Comparison of ENCODE assay signal across 9 cellular contexts in the genomic region with DNA sequence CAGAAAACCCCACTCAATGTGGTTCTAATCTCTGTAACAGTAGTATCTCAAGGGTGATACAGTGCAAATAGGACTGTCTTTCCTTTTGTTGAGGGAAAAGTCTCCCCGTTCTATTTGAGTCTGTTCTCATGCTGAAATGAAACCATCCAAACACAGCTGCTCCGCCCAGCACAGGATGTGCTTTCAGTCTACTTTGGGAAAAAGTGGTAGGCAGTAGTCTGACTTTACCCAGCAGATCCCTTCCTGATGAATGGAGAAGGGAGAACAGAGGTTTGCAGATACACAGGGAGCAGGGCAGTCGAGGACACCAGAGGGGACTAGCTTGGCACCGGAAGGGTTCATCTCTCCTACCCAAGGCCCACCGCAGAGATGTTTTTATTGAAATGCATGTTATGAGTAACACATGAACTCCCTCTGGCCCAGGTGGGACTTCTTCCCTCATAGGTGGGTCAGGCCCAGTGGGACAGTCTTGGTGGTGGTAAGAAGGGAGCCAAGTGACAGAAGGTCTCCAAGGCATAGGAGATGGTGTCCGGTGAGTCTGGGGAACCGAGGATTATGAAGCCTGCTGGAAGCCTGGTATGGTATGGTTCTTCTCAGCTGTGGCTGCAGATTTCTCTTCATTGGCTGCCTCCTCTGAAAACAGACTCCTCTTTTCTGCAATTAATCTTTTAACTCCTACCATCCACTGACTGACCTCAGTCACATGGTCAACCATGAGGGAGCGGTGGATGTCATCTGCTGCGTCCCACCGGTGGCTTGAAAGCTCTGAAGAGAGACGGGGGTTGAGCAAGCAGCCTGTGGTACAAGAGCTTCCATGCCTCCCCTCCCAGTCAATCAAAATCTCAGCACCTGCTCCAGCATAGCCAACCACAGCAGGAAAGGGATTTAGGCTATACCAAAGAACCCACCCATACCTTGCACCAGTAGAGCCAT. TPM values are rescaled to one million over a fixed set of nuclear protein-coding genes. Genes with fewer than 3 reads are reported as not detected.
DNase-seq lines count a peak whose midpoint lies in the region.
"Had no signal": no experiment of that assay in that cellular context is flagged by ENCODE, and none has a peak within 500 bp of the region (broad histone marks: within the 10 kb centered on the region; RNA-seq: fewer than 3 reads in every experiment).

No MANE protein-coding gene starts in this region.

- H3K9me3 ChIP-seq in adipocyte (ENCODE audit: control insufficient read depth, low read length): no peaks in the 10 kb centered on the region
- no peaks in the 10 kb centered on the region for H3K9me3 ChIP-seq in mucosa of stomach (ENCODE audit: control insufficient read depth, low read length)

- no peak overlapping the region for H3K4me3 ChIP-seq in adipocyte (ENCODE audit: low read length)
- H3K4me3 ChIP-seq in mucosa of stomach (ENCODE audit: low read length): no peak overlapping the region

- H3K27me3 ChIP-seq in adipocyte (replicated peaks; ENCODE audit: control insufficient read depth, insufficient read depth, low read length) (no peaks in the 10 kb centered on the region), mucosa of stomach (ENCODE audit: control insufficient read depth, insufficient read depth, low read length) (no peaks in the 10 kb centered on the region)

- H3K9ac ChIP-seq in adipocyte (ENCODE audit: low read length): peak overlapping the region; percentile 91
- peak overlapping the region; percentile 48 for H3K9ac ChIP-seq in mucosa of stomach (ENCODE audit: low read length)

- peaks cover 45% of the 10 kb centered on the region for H3K4me1 ChIP-seq in adipocyte (ENCODE audit: control insufficient read depth, insufficient read depth, low read length)
- H3K4me1 ChIP-seq in mucosa of stomach (ENCODE audit: control insufficient read depth, insufficient read depth, low read length): peaks cover 44% of the 10 kb centered on the region

- DNase-seq in activated CD8-positive, alpha-beta memory T cell treated with anti-CD3 and anti-CD28 coated beads, Interleukin-2, amount 50 U/mL, for 48 hours: peak; percentile 43
- no peak for DNase-seq in activated CD8-positive, alpha-beta memory T cell treated with anti-CD3 and anti-CD28 coated beads, Interleukin-2, amount 50 U/mL, for 4 hours
- DNase-seq in adipocyte (ENCODE audit: low read depth) (no peak), superior temporal gyrus (ENCODE audit: extremely low spot score) (peak; percentile 41), H4 (ENCODE audit: low spot score) (no peak), AG20443 (ENCODE audit: low spot score) (no peak), ureter (ENCODE audit: low spot score) (no peak)
- DNase-seq: NCI-H2029 had no signal

- H3K36me3 ChIP-seq in adipocyte (ENCODE audit: control insufficient read depth, insufficient read depth, low read length, severe bottlenecking) (peaks cover 38% of the 10 kb centered on the region), mucosa of stomach (ENCODE audit: control insufficient read depth, insufficient read depth, low read length) (peaks cover 20% of the 10 kb centered on the region)

RNA-seq across cellular contexts. Expression of gene EIF4EBP3, which starts 3.0 kb away (rescaled TPM):
- total RNA-seq in H4 (2014; rRNA removed; shearing (Covaris generic)): not detected in 2 replicates
- total RNA-seq in ureter: 25.9 TPM

RNA-seq across cellular contexts. Expression of gene SRA1, which starts 6.9 kb away (rescaled TPM):
- 64.6 and 72.6 TPM in 2 replicates for total RNA-seq in H4 (2014; rRNA removed; shearing (Covaris generic))
- 37.8 TPM for total RNA-seq in ureter

RNA-seq across cellular contexts. Expression of gene APBB3, which starts 14.0 kb away (rescaled TPM):
- total RNA-seq in H4 (2014; rRNA removed; shearing (Covaris generic)): 2.8 and 9.3 TPM in 2 replicates
- 31.9 TPM for total RNA-seq in ureter

RNA-seq across cellular contexts. Expression of gene SLC35A4, which starts 14.2 kb away (rescaled TPM):
- 22.2 and 39.9 TPM in 2 replicates for total RNA-seq in H4 (2014; rRNA removed; shearing (Covaris generic))
- 71.8 TPM for total RNA-seq in ureter

Comparison
In these comparisons a context has a peak if more than half of its experiments do, and no peak if none do; other contexts are left out.
1. DNase-seq: peak in activated CD8-positive, alpha-beta memory T cell treated with anti-CD3 and anti-CD28 coated beads, Interleukin-2, amount 50 U/mL, for 48 hours (single experiment) and superior temporal gyrus (single experiment); none in activated CD8-positive, alpha-beta memory T cell treated with anti-CD3 and anti-CD28 coated beads, Interleukin-2, amount 50 U/mL, for 4 hours (single experiment), adipocyte (single experiment), H4 (single experiment), AG20443 (single experiment) and ureter (single experiment).
2. RNA of gene EIF4EBP3, which starts 3.0 kb away (total RNA-seq): 25.9 TPM in ureter (single experiment); not detected in H4; every median in the first group is over 10 times any median in the second.